ENCODE assay signal across 10 cellular contexts in genomic region chr2:43425659-43426058, GRCh38.
A peak's percentile ranks its signal among the peaks of the same experiment; 100 is the strongest.
DNase-seq lines count a peak whose midpoint lies in the region; ATAC-seq, FAIRE-seq and TF ChIP-seq lines count a peak whose summit lies in the region.
"Had no signal": no experiment of that assay in that cellular context is flagged by ENCODE, and none has a peak within 500 bp of the region (broad histone marks: within the 10 kb centered on the region; RNA-seq: fewer than 3 reads in every experiment).

No MANE protein-coding gene starts in this region.

- TF ChIP-seq POLR2A in GM12878 (IDR thresholded peaks at IDR 0.05; ENCODE audit: low read depth, low read length) = 0 out of 2 replicates have a peak, but pooled peaks have one; percentile 19

- H3K4me1 Mint-ChIP-seq in CD4-positive, alpha-beta T cell (ENCODE audit: low read depth) = peaks cover 35% of the 10 kb centered on the region
- peaks cover 44% of the 10 kb centered on the region for H3K4me1 Mint-ChIP-seq in nephron

- BruUV-seq in GM12878 (replicated peaks; lab: Mats Ljungman, UMichigan) = no TSS peak

- RAD21 ChIA-PET in GM12878 (lab: Charles Lee; ENCODE audit: unreplicated experiment) = interaction anchor here (1.1 to 7.1 kb wide), 16 partner anchors 11 to 251 kb away, joined by 3 to 360 read pairs (median 12); partner anchors contain the start of gene ZFP36L2

- H3K27ac ChIP-seq in CD4-positive, alpha-beta T cell (ENCODE audit: low read depth, low read length) = no peak overlapping the region
- peak overlapping the region; percentile 96 for H3K27ac ChIP-seq in MM.1S (ENCODE audit: low read length)
- peak overlapping the region; percentile 94 for H3K27ac ChIP-seq in GM12878 (ENCODE audit: control insufficient read depth, insufficient read depth)
- H3K27ac ChIP-seq: neutrophil had no signal

- H3K9ac ChIP-seq in MM.1S (ENCODE audit: low read length) (peak overlapping the region; percentile 56), GM12878 (ENCODE audit: control insufficient read depth, insufficient read depth, low read length) (peak overlapping the region; percentile 57; the same call in 1 of the 2 replicates)

- H3K27me3 Mint-ChIP-seq in CD4-positive, alpha-beta T cell = no peaks in the 10 kb centered on the region
- H3K27me3 Mint-ChIP-seq in nephron (ENCODE audit: low read depth) = no peaks in the 10 kb centered on the region

- peak overlapping the region; percentile 39 for H3K27ac Mint-ChIP-seq in CD4-positive, alpha-beta T cell
- H3K27ac Mint-ChIP-seq in nephron = peak overlapping the region; percentile 72 to 81 (median 78)

- H3K4me1 ChIP-seq in MM.1S (ENCODE audit: low read length) = peaks cover 63% of the 10 kb centered on the region
- peaks cover 50% of the 10 kb centered on the region for H3K4me1 ChIP-seq in GM12878 (ENCODE audit: control insufficient read depth, insufficient read depth, low read length)

- CTCF ChIA-PET in CD4-positive, alpha-beta T cell (lab: Charles Lee) = no interaction called here
- CTCF ChIA-PET in GM12878 (lab: Yijun Ruan, JAX) = interaction anchor here (1.0 to 5.9 kb wide), 12 partner anchors 9 to 207 kb away, joined by 3 to 112 read pairs (median 7); no protein-coding TSS in a partner anchor

- 0 out of 2 replicates have a peak overlapping the region, but pooled peaks have one; percentile 10 for H2AFZ ChIP-seq in MM.1S (ENCODE audit: low read length)
- H2AFZ ChIP-seq in GM12878 (ENCODE audit: control insufficient read depth, low read depth, low read length) = no peak overlapping the region

- peaks cover 55% of the 10 kb centered on the region for H3F3A ChIP-seq in MM.1S (ENCODE audit: insufficient read depth, low read length)

- H3K4me3 ChIP-seq in MM.1S (ENCODE audit: low read length) (peak overlapping the region; percentile 4; the same call in 1 of the 2 replicates), GM12878 (peak overlapping the region; percentile 6; the same call in 1 of the 2 replicates)

- no peak for ATAC-seq in CD4-positive, alpha-beta T cell (ENCODE audit: poor library complexity)
- ATAC-seq in GM12878 (peak; percentile 29), GM21576 (IDR thresholded peaks at IDR 0.05; ENCODE audit: unreplicated experiment) (no peak)

- 29% methylated on average over 1 of the region's 1 CpG for WGBS in GM12878 (ENCODE audit: insufficient coverage, insufficient replicate concordance, low lambda C conversion rate, missing lambda C conversion rate)

- no peak for TF ChIP-seq RAD21 in GM12878 (IDR thresholded peaks at IDR 0.05; ENCODE audit: insufficient read depth, low read depth, low read length)

- H3K9me3 ChIP-seq in CD4-positive, alpha-beta T cell (ENCODE audit: control insufficient read depth, low read length) = no peaks in the 10 kb centered on the region
- no peaks in the 10 kb centered on the region for H3K9me3 ChIP-seq in MM.1S (replicated peaks; ENCODE audit: insufficient read depth, low read length)
- no peaks in the 10 kb centered on the region; the same call in 1 of the 3 replicates for H3K9me3 ChIP-seq in GM12878 (replicated peaks; ENCODE audit: control insufficient read depth, insufficient read depth, low read length)
- H3K9me3 ChIP-seq: neutrophil had no signal

- H3K36me3 Mint-ChIP-seq in CD4-positive, alpha-beta T cell (ENCODE audit: low read depth) = peaks cover 47% of the 10 kb centered on the region
- peaks cover 11% of the 10 kb centered on the region for H3K36me3 Mint-ChIP-seq in nephron (ENCODE audit: low read depth)

- H3K4me2 ChIP-seq in MM.1S (ENCODE audit: low read depth, low read length) = peak overlapping the region; percentile 42
- peak overlapping the region; percentile 83 for H3K4me2 ChIP-seq in GM12878 (ENCODE audit: control insufficient read depth, insufficient read depth)

- SMC1A ChIA-PET in GM12878 (lab: Charles Lee; ENCODE audit: uncharacterized antibody, unreplicated experiment) = interaction anchor here (0.9 to 5.9 kb wide), 21 partner anchors 9 to 478 kb away, joined by 3 to 378 read pairs (median 6); no protein-coding TSS in a partner anchor

- no peaks in the 10 kb centered on the region for H3K9me2 ChIP-seq in MM.1S (replicated peaks; ENCODE audit: insufficient read depth, low read length)

- TF ChIP-seq CTCF in CD4-positive, alpha-beta T cell (IDR thresholded peaks at IDR 0.05) = no peak
- TF ChIP-seq CTCF in MM.1S (IDR thresholded peaks at IDR 0.05; ENCODE audit: low read length) (no peak), GM12878 (IDR thresholded peaks at IDR 0.05 in 2 of 3, conservative IDR thresholded peaks at IDR 0.05 in 1 of 3; ENCODE audit: control insufficient read depth in 2 of 3, extremely low read depth in 1 of 3, insufficient read depth in 1 of 3, low read depth in 3 of 3, low read length in 3 of 3) (no peak), nephron (IDR thresholded peaks at IDR 0.05; ENCODE audit: unreplicated experiment in 3 of 3) (no peak)

- intact Hi-C loops in CD4-positive, alpha-beta T cell (cut with DNase I, micrococcal nuclease) = no loop called here
- intact Hi-C loops in GM12878 (cut with micrococcal nuclease; ENCODE audit: unreplicated experiment) = loop anchor here (1.0 to 2.0 kb wide), 9 partner anchors 17 to 294 kb away; partner anchors contain the start of gene ZFP36L2

- TF ChIP-seq EP300 in GM12878 (IDR thresholded peaks at IDR 0.05; ENCODE audit: borderline replicate concordance in 1 of 2, control insufficient read depth in 1 of 2, low read depth in 2 of 2, low read length in 2 of 2) = peak in 1 of 2 experiments; percentile 40; a peak in 1 of 4 replicates

- H3K79me2 ChIP-seq in MM.1S (ENCODE audit: low read length) (peaks cover 4% of the 10 kb centered on the region; the same call in 1 of the 2 replicates), GM12878 (ENCODE audit: control insufficient read depth, insufficient read depth, low read length) (no peaks in the 10 kb centered on the region)

- no peak for DNase-seq in CD4-positive, alpha-beta T cell
- DNase-seq in MM.1S (peak; percentile 66), GM12878 (ENCODE audit: low read depth, low spot score) (peak; percentile 87), activated gamma-delta T cell (lab: John Stamatoyannopoulos, UW) (no peak), DMS 273 treated with DMSO at 0.1 percent for 48 hours (lab: John Stamatoyannopoulos, UW) (no peak), NK-92 (lab: John Stamatoyannopoulos, UW; ENCODE audit: unreplicated experiment) (no peak)
- DNase-seq: NCI-H2171 had no signal

- POLR2A ChIA-PET in CD4-positive, alpha-beta T cell (lab: Charles Lee) = interaction anchor here (1.4 to 1.5 kb wide), 2 partner anchors 24 to 199 kb away, joined by 3 to 4 read pairs; no protein-coding TSS in a partner anchor
- POLR2A ChIA-PET in GM12878 (lab: Charles Lee) = interaction anchor here (1.0 to 6.4 kb wide), 8 partner anchors 20 to 204 kb away, joined by 3 to 185 read pairs (median 6); no protein-coding TSS in a partner anchor

- H3K27me3 ChIP-seq in CD4-positive, alpha-beta T cell (ENCODE audit: control insufficient read depth, insufficient read depth, low read length) = no peaks in the 10 kb centered on the region
- no peaks in the 10 kb centered on the region for H3K27me3 ChIP-seq in MM.1S (replicated peaks; ENCODE audit: insufficient read depth, low read length)
- no peaks in the 10 kb centered on the region for H3K27me3 ChIP-seq in GM12878 (replicated peaks in 1 of 2; ENCODE audit: control insufficient read depth in 2 of 2, insufficient read depth in 2 of 2, low read length in 1 of 2)
- H3K27me3 ChIP-seq: neutrophil had no signal

- no peak overlapping the region for H3K4me3 Mint-ChIP-seq in CD4-positive, alpha-beta T cell
- H3K4me3 Mint-ChIP-seq in nephron = no peak overlapping the region

- FAIRE-seq in GM12878 (lab: Jason Lieb, UNC) = peak; percentile 75

- no peaks in the 10 kb centered on the region for H3K9me3 Mint-ChIP-seq in CD4-positive, alpha-beta T cell
- no peaks in the 10 kb centered on the region for H3K9me3 Mint-ChIP-seq in nephron

- H3K36me3 ChIP-seq in MM.1S (replicated peaks; ENCODE audit: insufficient read depth, low read length) (no peaks in the 10 kb centered on the region), GM12878 (ENCODE audit: control insufficient read depth in 2 of 2, insufficient read depth in 2 of 2, low read length in 1 of 2) (no peaks in the 10 kb centered on the region; a peak in 2 of 4 replicates)
- H3K36me3 ChIP-seq: neutrophil had no signal

- in situ Hi-C loops in GM12878 (cut with MboI) = no loop called here

- H4K20me1 ChIP-seq in MM.1S (ENCODE audit: insufficient read depth, low read length) (no peaks in the 10 kb centered on the region), GM12878 (ENCODE audit: control insufficient read depth, insufficient read depth) (no peaks in the 10 kb centered on the region)

TF ChIP-seq in GM12878, 131 proteins besides CTCF, POLR2A, EP300 and RAD21 (continues in another document):
- 0 out of 2 replicates have a peak, but pooled peaks have one; percentile 9 for TF ChIP-seq MEF2A (IDR thresholded peaks at IDR 0.05; ENCODE audit: insufficient read depth, low read depth, low read length)
- no peak for TF ChIP-seq EED (IDR thresholded peaks at IDR 0.05; ENCODE audit: low read depth)
- TF ChIP-seq JUNB (IDR thresholded peaks at IDR 0.05) = no peak
- TF ChIP-seq MYC (IDR thresholded peaks at IDR 0.05; ENCODE audit: insufficient read depth, insufficient read length, insufficient replicate concordance, low read length, severe bottlenecking) = no peak
- TF ChIP-seq ZBTB33 (IDR thresholded peaks at IDR 0.05) = no peak
- no peak for TF ChIP-seq CHD1 (IDR thresholded peaks at IDR 0.05; ENCODE audit: low read depth, low read length)
- peak; percentile 44 for TF ChIP-seq RUNX3 (IDR thresholded peaks at IDR 0.05; ENCODE audit: low read length)
- TF ChIP-seq ATF7 (IDR thresholded peaks at IDR 0.05; ENCODE audit: low read depth) = peak; percentile 8; the same call in 1 of the 2 replicates
- TF ChIP-seq HDAC6 (IDR thresholded peaks at IDR 0.05; ENCODE audit: unreplicated experiment) = no peak

Comparison
In these comparisons a context has a peak if more than half of its experiments do, and no peak if none do; other contexts are left out.
1. DNase-seq: peak in MM.1S (single experiment) and GM12878 (single experiment); none in CD4-positive, alpha-beta T cell (0 of 10), activated gamma-delta T cell (single experiment), DMS 273 treated with DMSO at 0.1 percent for 48 hours (single experiment) and NK-92 (single experiment).